8 cellular contexts compared by ENCODE assay signal in genomic region chr12:100574262-100575074, GRCh38. TPM values are rescaled to one million over a fixed set of nuclear protein-coding genes. Genes with fewer than 3 reads are reported as not detected.
DNase-seq lines count a peak whose midpoint lies in the region; ATAC-seq, FAIRE-seq and TF ChIP-seq lines count a peak whose summit lies in the region.

No MANE protein-coding gene starts in this region.

- no TSS peak for BruUV-seq in K562 (replicated peaks; lab: Mats Ljungman, UMichigan)

- H3K9me3 ChIP-seq in K562 (replicated peaks; ENCODE audit: control insufficient read depth, insufficient read depth, low read depth, low read length) (no peaks in the 10 kb centered on the region), kidney (ENCODE audit: control insufficient read depth in 1 of 2, low read length in 2 of 2) (no peaks in the 10 kb centered on the region), subcutaneous abdominal adipose tissue (ENCODE audit: control insufficient read depth in 5 of 5, low read length in 5 of 5) (no peaks in the 10 kb centered on the region)

- no peak for TF ChIP-seq POLR2A in K562 (conservative IDR thresholded peaks at IDR 0.05)

- H3K27me3 ChIP-seq in K562 (ENCODE audit: control insufficient read depth in 2 of 2, insufficient read depth in 2 of 2, low read length in 2 of 2) (no peaks in the 10 kb centered on the region), subcutaneous abdominal adipose tissue (ENCODE audit: control insufficient read depth in 5 of 5, insufficient read depth in 4 of 5, low read length in 5 of 5) (no peaks in the 10 kb centered on the region)

- CTCF ChIA-PET in K562 (lab: Yijun Ruan, JAX; ENCODE audit: low intra/inter-chr PET ratio), result no interaction called here

- H3K9me3 Mint-ChIP-seq in activated T-cell treated with anti-CD3 and anti-CD28 coated beads, Interleukin-2, amount 50 U/mL, for 72 hours, result no peaks in the 10 kb centered on the region

- no peak for TF ChIP-seq RAD21 in K562 (CRISPR knock-in tag; conservative IDR thresholded peaks at IDR 0.05 in 1 of 2, IDR thresholded peaks at IDR 0.05 in 1 of 2)

- H3K9me1 ChIP-seq in K562 (ENCODE audit: control insufficient read depth, insufficient read depth, low read length), result no peaks in the 10 kb centered on the region

- H3K79me2 ChIP-seq in K562 (ENCODE audit: control insufficient read depth, insufficient read depth, low read length), result peaks cover 8% of the 10 kb centered on the region; the same call in 1 of the 3 replicates

- peak overlapping the region in 1 of 2 experiments; percentile 44; a peak in 1 of 4 replicates for H3K9ac ChIP-seq in K562 (ENCODE audit: insufficient read depth in 1 of 2, low read depth in 2 of 2, low read length in 2 of 2)
- H3K9ac ChIP-seq in kidney (ENCODE audit: low read length in 2 of 2), result peak overlapping the region; percentile 61 to 79
- peak overlapping the region; percentile 29 to 88 (median 78) for H3K9ac ChIP-seq in subcutaneous abdominal adipose tissue (ENCODE audit: low read length in 5 of 5)

- H3K27ac ChIP-seq in K562 (ENCODE audit: extremely low read depth, low read depth, low read length), result peak overlapping the region; percentile 64; the same call in 1 of the 3 replicates
- H3K27ac ChIP-seq in kidney (ENCODE audit: low read depth in 2 of 2, low read length in 2 of 2), result no peak overlapping the region
- H3K27ac ChIP-seq in subcutaneous abdominal adipose tissue (ENCODE audit: low read depth, low read length), result peak overlapping the region; percentile 54

- no peak for TF ChIP-seq EP300 in K562 (IDR thresholded peaks at IDR 0.05; ENCODE audit: low read length)

- H3K36me3 ChIP-seq in K562 (ENCODE audit: control insufficient read depth, insufficient read depth, low read length) (no peaks in the 10 kb centered on the region), kidney (ENCODE audit: control insufficient read depth in 1 of 2, insufficient read depth in 2 of 2, low read length in 2 of 2) (no peaks in the 10 kb centered on the region), subcutaneous abdominal adipose tissue (ENCODE audit: control insufficient read depth in 5 of 5, insufficient read depth in 5 of 5, low read length in 5 of 5) (peaks cover 0 to 5% (median 0%) of the 10 kb centered on the region in 5 donors)

- intact Hi-C loops in K562 (cut with micrococcal nuclease) (no loop called here), kidney (cut with DNase I) (no loop called here)

- peak overlapping the region; percentile 91 for H2AFZ ChIP-seq in K562 (ENCODE audit: low read depth, low read length)

- in situ Hi-C loops in K562 (cut with MboI), result loop anchor here (10.0 kb wide), 1 partner anchor 330 kb away; no protein-coding TSS in a partner anchor

- peak overlapping the region; percentile 96 to 99 for H3K4me3 Mint-ChIP-seq in activated T-cell treated with anti-CD3 and anti-CD28 coated beads, Interleukin-2, amount 50 U/mL, for 72 hours

- H3K4me1 Mint-ChIP-seq in activated T-cell treated with anti-CD3 and anti-CD28 coated beads, Interleukin-2, amount 50 U/mL, for 72 hours (ENCODE audit: low read depth), result peaks cover 13% of the 10 kb centered on the region

- H3K27ac Mint-ChIP-seq in activated T-cell treated with anti-CD3 and anti-CD28 coated beads, Interleukin-2, amount 50 U/mL, for 72 hours, result no peak overlapping the region

- WGBS in K562 (ENCODE audit: insufficient coverage, low coverage, missing lambda C conversion rate), result 12% methylated on average over 12 of the region's 13 CpGs

- TF ChIP-seq CTCF in K562 (IDR thresholded peaks at IDR 0.05 in 2 of 3, conservative IDR thresholded peaks at IDR 0.05 in 1 of 3; ENCODE audit: insufficient read depth in 2 of 3, low read depth in 1 of 3, low read length in 3 of 3), result no peak
- TF ChIP-seq CTCF in kidney (IDR thresholded peaks at IDR 0.05; ENCODE audit: borderline replicate concordance, extremely low read depth, insufficient read depth), result no peak

- FAIRE-seq in K562 (lab: Jason Lieb, UNC) (no peak), kidney (lab: Jason Lieb, UNC) (no peak)

- H3K4me2 ChIP-seq in K562 (ENCODE audit: insufficient read depth, low read length), result peak overlapping the region; percentile 65

- DNase-seq in activated T-cell treated with anti-CD3 and anti-CD28 coated beads, Interleukin-2, amount 50 U/mL, for 72 hours, result no peak
- DNase-seq in activated T-cell treated with anti-CD3 and anti-CD28 coated beads, Interleukin-2, amount 50 U/mL, for 1 hour, result no peak
- peak; percentile 57 for DNase-seq in M059J (ENCODE audit: low read depth)
- DNase-seq in K562 (ENCODE audit: extremely low read depth in 1 of 4, low spot score in 3 of 4), result no peak
- DNase-seq in kidney, result no peak
- no peak for DNase-seq in NCI-H128 (lab: John Stamatoyannopoulos, UW; ENCODE audit: unreplicated experiment)
- no peak for DNase-seq in COLO829 (ENCODE audit: low spot score)

- H3K4me1 ChIP-seq in K562 (replicated peaks in 1 of 2; ENCODE audit: control insufficient read depth in 2 of 2, insufficient read depth in 2 of 2, low read length in 2 of 2) (peaks cover 0 to 10% of the 10 kb centered on the region in 2 experiments; a peak in 3 of 5 replicates), kidney (ENCODE audit: control insufficient read depth in 1 of 2, insufficient read depth in 1 of 2, low read depth in 1 of 2, low read length in 2 of 2) (peaks cover 7 to 9% of the 10 kb centered on the region in 2 donors), subcutaneous abdominal adipose tissue (ENCODE audit: control insufficient read depth in 5 of 5, insufficient read depth in 5 of 5, low read length in 5 of 5) (peaks cover 3 to 18% (median 18%) of the 10 kb centered on the region in 5 donors)

- H4K20me1 ChIP-seq in K562 (replicated peaks; ENCODE audit: control insufficient read depth, insufficient read depth, low read length), result no peaks in the 10 kb centered on the region

- H3K27me3 Mint-ChIP-seq in activated T-cell treated with anti-CD3 and anti-CD28 coated beads, Interleukin-2, amount 50 U/mL, for 72 hours (ENCODE audit: low read depth), result peaks cover 43% of the 10 kb centered on the region

- POLR2A ChIA-PET in K562 (lab: Yijun Ruan, JAX), result no interaction called here

- H3K4me3 ChIP-seq in K562 (peak overlapping the region; percentile 54), kidney (ENCODE audit: low read length in 2 of 2) (peak overlapping the region; percentile 81 to 82), subcutaneous abdominal adipose tissue (ENCODE audit: low read depth in 1 of 5, low read length in 5 of 5) (peak overlapping the region; percentile 77 to 87 (median 82))

- peaks cover 2 to 3% of the 10 kb centered on the region in 2 donors for H3K36me3 Mint-ChIP-seq in activated T-cell treated with anti-CD3 and anti-CD28 coated beads, Interleukin-2, amount 50 U/mL, for 72 hours (ENCODE audit: insufficient read depth in 2 of 2)

- ATAC-seq in activated T-cell treated with anti-CD3 and anti-CD28 coated beads, Interleukin-2, amount 50 U/mL, for 72 hours (replicated peaks in 1 of 2), result peak in 1 of 2 donors; percentile 6
- ATAC-seq in K562, result peak; percentile 9

TF ChIP-seq in K562, 482 proteins besides CTCF, POLR2A, EP300 and RAD21 (continues in another document):
- no peak for TF ChIP-seq HINFP (tag; conservative IDR thresholded peaks at IDR 0.05; ENCODE audit: low read depth)
- TF ChIP-seq, protein P1, sequence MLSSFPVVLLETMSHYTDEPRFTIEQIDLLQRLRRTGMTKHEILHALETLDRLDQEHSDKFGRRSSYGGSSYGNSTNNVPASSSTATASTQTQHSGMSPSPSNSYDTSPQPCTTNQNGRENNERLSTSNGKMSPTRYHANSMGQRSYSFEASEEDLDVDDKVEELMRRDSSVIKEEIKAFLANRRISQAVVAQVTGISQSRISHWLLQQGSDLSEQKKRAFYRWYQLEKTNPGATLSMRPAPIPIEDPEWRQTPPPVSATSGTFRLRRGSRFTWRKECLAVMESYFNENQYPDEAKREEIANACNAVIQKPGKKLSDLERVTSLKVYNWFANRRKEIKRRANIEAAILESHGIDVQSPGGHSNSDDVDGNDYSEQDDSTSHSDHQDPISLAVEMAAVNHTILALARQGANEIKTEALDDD (IDR thresholded peaks at IDR 0.05), result no peak

RNA-seq across cellular contexts. Expression of gene GAS2L3, which starts 1.0 kb away (rescaled TPM):
- total RNA-seq in activated T-cell treated with anti-CD3 and anti-CD28 coated beads, Interleukin-2, amount 50 U/mL, for 72 hours, result 1 to 10 TPM; 6.8 to 9.3 TPM
- total RNA-seq in M059J (2014; rRNA removed; shearing (Covaris generic)), result 32.8 and 38.6 TPM in 2 replicates
- 4.0 and 15.6 TPM in 2 replicates for total RNA-seq in K562 (2011; cell fraction: chromatin; rRNA removed; ENCODE audit: low replicate concordance)
- 2.2 and 2.5 TPM in 2 replicates for total RNA-seq in K562 (2011; cell fraction: nucleolus; rRNA removed)
- 4.7 and 8.2 TPM in 2 replicates for total RNA-seq in K562 (2011; cell fraction: nucleoplasm; rRNA removed)
- 2.0 and 3.5 TPM in 2 replicates for total RNA-seq in K562 (2014; rRNA removed)
- 6.9 and 7.3 TPM in 2 replicates for total RNA-seq in K562 (2014; rRNA removed; fragmentation: Illumina TruSeq; extraction: Trizol)
- 7.2 and 9.8 TPM in 2 replicates for total RNA-seq in K562 (2015; rRNA removed; fragmentation: Illumina TruSeq; extraction: Trizol)
- 5.0 and 5.9 TPM in 2 replicates for total RNA-seq in K562 (2021)
- 2.2 and 2.6 TPM in 2 replicates for polyA plus RNA-seq in K562 (2011; rRNA removed)
- polyA plus RNA-seq in K562 (2011; cell fraction: cytosol; rRNA removed), result 0.25 and 0.56 TPM in 2 replicates
- polyA plus RNA-seq in K562 (2011; cell fraction: nucleus; rRNA removed), result 2.1 and 4.6 TPM in 2 replicates
- 3.2 and 5.2 TPM in 2 replicates for polyA plus RNA-seq in K562 (2012)
- 3.9 and 5.0 TPM in 2 replicates for polyA plus RNA-seq in K562 (2014; fragmentation: Illumina TruSeq; extraction: Trizol)
- polyA plus RNA-seq in K562 (2014; fragmentation: Nextera tagmentation; extraction: Ambion mirVana), result 1 to 10 TPM; 1.6 to 2.2 TPM
- 1.5 and 2.8 TPM in 2 replicates for polyA plus RNA-seq in K562 (2014; rRNA removed)
- polyA minus RNA-seq in K562 (2011; rRNA and poly(A)+ RNA removed), result 4.2 and 5.1 TPM in 2 replicates
- 0.64 and 1.1 TPM in 2 replicates for polyA minus RNA-seq in K562 (2011; cell fraction: cytosol; rRNA and poly(A)+ RNA removed)
- polyA minus RNA-seq in K562 (2011; cell fraction: nucleus; rRNA and poly(A)+ RNA removed), result 3.1 and 8.6 TPM in 2 replicates
- 12.6 TPM for total RNA-seq in kidney
- polyA plus RNA-seq in kidney (ENCODE audit: insufficient read depth, low read depth, low replicate concordance), result 1.7 TPM

Comparison
In these comparisons a context has a peak if more than half of its experiments do, and no peak if none do; other contexts are left out.
1. H3K27ac ChIP-seq: peak in K562 (single experiment) and subcutaneous abdominal adipose tissue (single experiment); none in kidney (0 of 2).
2. Peak in every context shown above with its lines, with median percentiles within 50 percentile points of each other: H3K4me3 ChIP-seq.